Comparison of ENCODE assay signal across 10 cellular contexts in the genomic region with DNA sequence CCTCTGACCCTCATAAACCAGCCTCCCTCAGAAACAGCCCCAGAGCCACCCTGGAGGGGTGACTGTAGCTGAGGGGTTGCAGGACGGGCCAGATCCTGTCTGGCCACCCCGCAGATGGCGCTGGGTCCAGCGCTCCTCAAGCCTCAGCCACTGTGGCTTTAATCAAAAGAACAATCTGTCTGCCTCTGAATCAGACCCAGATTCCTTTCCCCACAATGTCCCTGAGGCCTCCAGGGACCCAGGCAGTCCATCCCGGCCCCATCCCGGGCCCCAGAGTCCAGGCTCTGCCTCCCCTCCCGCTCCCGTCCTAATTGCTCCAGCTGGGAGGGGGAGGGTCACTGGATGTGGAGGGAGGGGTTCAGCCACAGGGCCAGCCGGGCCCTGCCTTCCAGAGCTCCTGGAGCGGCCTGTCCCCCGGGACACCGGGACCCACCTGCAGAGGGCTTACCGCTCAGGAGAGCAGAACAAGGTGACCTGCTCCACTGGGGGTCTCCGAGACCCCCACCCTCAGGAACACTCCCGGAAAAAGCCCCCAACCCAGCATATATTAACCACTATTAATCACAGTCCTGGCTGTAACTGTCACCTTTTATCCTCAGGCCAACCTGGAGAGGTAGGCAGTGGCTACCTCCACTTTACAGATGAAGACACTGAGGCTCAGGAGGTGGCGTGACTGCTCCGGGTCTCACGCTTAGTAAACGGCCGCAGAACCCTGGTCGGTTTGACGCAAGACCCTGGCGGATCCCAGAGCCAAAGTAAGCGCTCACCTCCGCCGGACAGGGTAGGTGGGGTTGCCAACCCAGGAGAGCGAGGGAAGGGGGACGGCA. TPM values are rescaled to one million over a fixed set of nuclear protein-coding genes. Genes with fewer than 3 reads are reported as not detected.
DNase-seq lines count a peak whose midpoint lies in the region; ATAC-seq and TF ChIP-seq lines count a peak whose summit lies in the region.
"Had no signal": no experiment of that assay in that cellular context is flagged by ENCODE, and none has a peak within 500 bp of the region (broad histone marks: within the 10 kb centered on the region; RNA-seq: fewer than 3 reads in every experiment).

No MANE protein-coding gene starts in this region.

- ATAC-seq in activated CD8-positive, alpha-beta T cell treated with anti-CD3 and anti-CD28 coated beads, Interleukin-2, amount 10 ng/mL, durations not matched to agents 7 days and 5 days = no peak
- ATAC-seq in activated CD8-positive, alpha-beta T cell treated with anti-CD3 and anti-CD28 coated beads for 36 hours = no peak
- ATAC-seq in right lobe of liver (no peak), HG03097 (IDR thresholded peaks at IDR 0.05; ENCODE audit: low FRiP score, unreplicated experiment) (no peak)

- TF ChIP-seq POLR2A in breast epithelium (IDR thresholded peaks at IDR 0.05) (no peak), right lobe of liver (IDR thresholded peaks at IDR 0.05) (no peak)

- H3K4me1 ChIP-seq in breast epithelium (peaks cover 5 to 22% of the 10 kb centered on the region in 2 donors), right lobe of liver (peaks cover 0 to 6% (median 0%) of the 10 kb centered on the region in 4 donors), tibial artery (peaks cover 0 to 69% (median 48%) of the 10 kb centered on the region in 4 donors)

- POLR2A ChIA-PET in activated CD8-positive, alpha-beta T cell treated with anti-CD3 and anti-CD28 coated beads, Interleukin-2, amount 10 ng/mL, durations not matched to agents 7 days and 5 days (lab: Charles Lee) = no interaction called here
- POLR2A ChIA-PET in activated CD8-positive, alpha-beta T cell treated with anti-CD3 and anti-CD28 coated beads for 36 hours (lab: Charles Lee) = no interaction called here

- 33% methylated on average over 11 of the region's 28 CpGs for WGBS in right lobe of liver (ENCODE audit: insufficient coverage, low coverage, low lambda C conversion rate, missing lambda C conversion rate)

- CTCF ChIA-PET in activated CD8-positive, alpha-beta T cell treated with anti-CD3 and anti-CD28 coated beads, Interleukin-2, amount 10 ng/mL, durations not matched to agents 7 days and 5 days (lab: Charles Lee) = no interaction called here
- CTCF ChIA-PET in activated CD8-positive, alpha-beta T cell treated with anti-CD3 and anti-CD28 coated beads for 36 hours (lab: Charles Lee) = interaction anchor here (0.6 kb wide), 1 partner anchor 169 kb away, joined by 3 read pairs; no protein-coding TSS in a partner anchor

- intact Hi-C loops in activated CD8-positive, alpha-beta T cell treated with anti-CD3 and anti-CD28 coated beads for 36 hours (cut with micrococcal nuclease) = no loop called here
- intact Hi-C loops in breast epithelium (cut with DNase I; ENCODE audit: low total_unique reads) = no loop called here
- intact Hi-C loops in right lobe of liver (cut with DNase I) = no loop called here
- intact Hi-C loops in tibial artery (cut with DNase I; ENCODE audit: low total_unique reads) = no loop called here

- no peak for TF ChIP-seq CTCF in activated CD8-positive, alpha-beta T cell treated with anti-CD3 and anti-CD28 coated beads for 36 hours (IDR thresholded peaks at IDR 0.05)
- no peak for TF ChIP-seq CTCF in breast epithelium (IDR thresholded peaks at IDR 0.05)
- TF ChIP-seq CTCF in right lobe of liver (IDR thresholded peaks at IDR 0.05) = no peak
- TF ChIP-seq CTCF in tibial artery (IDR thresholded peaks at IDR 0.05) = no peak

- H3K4me3 ChIP-seq in breast epithelium (peak overlapping the region; percentile 58 to 96 (median 86)), right lobe of liver (peak overlapping the region in 2 of 3 donors; percentile 36 to 55), tibial artery (peak overlapping the region; percentile 79 to 90)

- DNase-seq in activated CD8-positive, alpha-beta T cell treated with anti-CD3 and anti-CD28 coated beads, Interleukin-2, amount 10 ng/mL, durations not matched to agents 7 days and 5 days = no peak
- DNase-seq in activated CD8-positive, alpha-beta T cell treated with anti-CD3 and anti-CD28 coated beads for 36 hours = no peak
- DNase-seq in breast epithelium (ENCODE audit: low spot score in 2 of 2) = no peak
- no peak for DNase-seq in right lobe of liver
- DNase-seq in tibial artery = peak in 1 of 2 donors; percentile 84
- DNase-seq in superior temporal gyrus (ENCODE audit: extremely low spot score) = no peak
- DNase-seq in 8988T = no peak
- DNase-seq: DND-41 had no signal

- H3K36me3 ChIP-seq in breast epithelium (no peaks in the 10 kb centered on the region), right lobe of liver (no peaks in the 10 kb centered on the region), tibial artery (no peaks in the 10 kb centered on the region)

- H3K27ac ChIP-seq in breast epithelium (peak overlapping the region; percentile 80 to 93), right lobe of liver (no peak overlapping the region), tibial artery (peak overlapping the region; percentile 95 to 97)

- H3K9me3 Mint-ChIP-seq in activated CD8-positive, alpha-beta T cell treated with anti-CD3 and anti-CD28 coated beads, Interleukin-2, amount 10 ng/mL, durations not matched to agents 7 days and 5 days (ENCODE audit: insufficient read depth) = no peaks in the 10 kb centered on the region
- no peaks in the 10 kb centered on the region for H3K9me3 Mint-ChIP-seq in activated CD8-positive, alpha-beta T cell treated with anti-CD3 and anti-CD28 coated beads for 36 hours
- H3K9me3 Mint-ChIP-seq: dendritic cell treated with granulocyte-macrophage colony-stimulating factor and Interleukin-4, amounts not matched to agents 40 ng/mL and 50 ng/mL, for 4 days had no signal

- no peaks in the 10 kb centered on the region for H3K27me3 ChIP-seq in breast epithelium
- no peaks in the 10 kb centered on the region for H3K27me3 ChIP-seq in right lobe of liver
- no peaks in the 10 kb centered on the region for H3K27me3 ChIP-seq in tibial artery

- H3K4me1 Mint-ChIP-seq in activated CD8-positive, alpha-beta T cell treated with anti-CD3 and anti-CD28 coated beads, Interleukin-2, amount 10 ng/mL, durations not matched to agents 7 days and 5 days (ENCODE audit: low read depth) = peaks cover 10% of the 10 kb centered on the region
- peaks cover 10% of the 10 kb centered on the region for H3K4me1 Mint-ChIP-seq in activated CD8-positive, alpha-beta T cell treated with anti-CD3 and anti-CD28 coated beads for 36 hours (ENCODE audit: low read depth)

- H3K36me3 Mint-ChIP-seq in activated CD8-positive, alpha-beta T cell treated with anti-CD3 and anti-CD28 coated beads, Interleukin-2, amount 10 ng/mL, durations not matched to agents 7 days and 5 days (ENCODE audit: low read depth) = no peaks in the 10 kb centered on the region
- no peaks in the 10 kb centered on the region for H3K36me3 Mint-ChIP-seq in activated CD8-positive, alpha-beta T cell treated with anti-CD3 and anti-CD28 coated beads for 36 hours (ENCODE audit: low read depth)

- peak overlapping the region; percentile 15 for H3K4me3 Mint-ChIP-seq in activated CD8-positive, alpha-beta T cell treated with anti-CD3 and anti-CD28 coated beads, Interleukin-2, amount 10 ng/mL, durations not matched to agents 7 days and 5 days
- H3K4me3 Mint-ChIP-seq in activated CD8-positive, alpha-beta T cell treated with anti-CD3 and anti-CD28 coated beads for 36 hours = no peak overlapping the region
- H3K4me3 Mint-ChIP-seq: dendritic cell treated with granulocyte-macrophage colony-stimulating factor and Interleukin-4, amounts not matched to agents 40 ng/mL and 50 ng/mL, for 4 days had no signal

- H3K9me3 ChIP-seq in breast epithelium (no peaks in the 10 kb centered on the region), right lobe of liver (no peaks in the 10 kb centered on the region), tibial artery (no peaks in the 10 kb centered on the region)

- H3K27me3 Mint-ChIP-seq in activated CD8-positive, alpha-beta T cell treated with anti-CD3 and anti-CD28 coated beads, Interleukin-2, amount 10 ng/mL, durations not matched to agents 7 days and 5 days (ENCODE audit: low read depth) = peaks cover 41% of the 10 kb centered on the region
- H3K27me3 Mint-ChIP-seq in activated CD8-positive, alpha-beta T cell treated with anti-CD3 and anti-CD28 coated beads for 36 hours = peaks cover 46% of the 10 kb centered on the region

- H3K27ac Mint-ChIP-seq in activated CD8-positive, alpha-beta T cell treated with anti-CD3 and anti-CD28 coated beads, Interleukin-2, amount 10 ng/mL, durations not matched to agents 7 days and 5 days = no peak overlapping the region
- H3K27ac Mint-ChIP-seq in activated CD8-positive, alpha-beta T cell treated with anti-CD3 and anti-CD28 coated beads for 36 hours = no peak overlapping the region
- H3K27ac Mint-ChIP-seq: dendritic cell treated with granulocyte-macrophage colony-stimulating factor and Interleukin-4, amounts not matched to agents 40 ng/mL and 50 ng/mL, for 4 days had no signal

RNA-seq across cellular contexts. Expression of a gene that starts 0.8 kb away (rescaled TPM):
- not detected for total RNA-seq in activated CD8-positive, alpha-beta T cell treated with anti-CD3 and anti-CD28 coated beads, Interleukin-2, amount 10 ng/mL, durations not matched to agents 7 days and 5 days
- total RNA-seq in activated CD8-positive, alpha-beta T cell treated with anti-CD3 and anti-CD28 coated beads for 36 hours = not detected
- total RNA-seq in breast epithelium (10 to 100 TPM; 17.4 to 73.4 (median 42.6) TPM), right lobe of liver (10 to 100 TPM in 1 of 6 experiments, 1 to 10 TPM in 5; 4.0 to 13.1 (median 6.0) TPM)

RNA-seq across cellular contexts. Expression of a gene that starts 15.5 kb away (rescaled TPM):
- not detected for total RNA-seq in activated CD8-positive, alpha-beta T cell treated with anti-CD3 and anti-CD28 coated beads, Interleukin-2, amount 10 ng/mL, durations not matched to agents 7 days and 5 days
- total RNA-seq in activated CD8-positive, alpha-beta T cell treated with anti-CD3 and anti-CD28 coated beads for 36 hours = not detected
- total RNA-seq in breast epithelium (not detected), right lobe of liver (10 to 100 TPM; 15.8 to 33.5 (median 19.1) TPM)

RNA-seq across cellular contexts. Expression of a gene that starts 21.7 kb away (rescaled TPM):
- total RNA-seq in activated CD8-positive, alpha-beta T cell treated with anti-CD3 and anti-CD28 coated beads, Interleukin-2, amount 10 ng/mL, durations not matched to agents 7 days and 5 days = 1 to 10 TPM; 1.6 TPM
- total RNA-seq in activated CD8-positive, alpha-beta T cell treated with anti-CD3 and anti-CD28 coated beads for 36 hours = under 1 TPM; 0.56 to 0.81 TPM
- total RNA-seq in breast epithelium = 1 to 10 TPM; 1.0 to 1.8 (median 1.3) TPM
- 10 to 100 TPM in 1 of 6 experiments, 1 to 10 TPM in 4, under 1 TPM in 1; 0.69 to 11.6 (median 3.2) TPM for total RNA-seq in right lobe of liver

RNA-seq across cellular contexts. Expression of a gene that starts 49.7 kb away (rescaled TPM):
- total RNA-seq in activated CD8-positive, alpha-beta T cell treated with anti-CD3 and anti-CD28 coated beads, Interleukin-2, amount 10 ng/mL, durations not matched to agents 7 days and 5 days = 1 to 10 TPM; 2.4 to 2.8 TPM
- total RNA-seq in activated CD8-positive, alpha-beta T cell treated with anti-CD3 and anti-CD28 coated beads for 36 hours = 1 to 10 TPM; 2.5 to 2.8 TPM
- total RNA-seq in breast epithelium (1 to 10 TPM in 2 of 3 donors, under 1 TPM in 1; 0.66 to 1.4 (median 1.2) TPM), right lobe of liver (1 to 10 TPM in 2 of 6 experiments, under 1 TPM in 4; 0.42 to 1.1 (median 0.51) TPM)

Comparison
In these comparisons a context has a peak if more than half of its experiments do, and no peak if none do; other contexts are left out.
1. H3K27ac ChIP-seq: peak in breast epithelium (2 of 2) and tibial artery (2 of 2); none in right lobe of liver (0 of 3).
2. RNA of a gene that starts 0.8 kb away (total RNA-seq): 17.4 to 73.4 TPM in breast epithelium and 4.0 to 13.1 TPM in right lobe of liver; not detected in activated CD8-positive, alpha-beta T cell treated with anti-CD3 and anti-CD28 coated beads, Interleukin-2, amount 10 ng/mL, durations not matched to agents 7 days and 5 days and not detected in activated CD8-positive, alpha-beta T cell treated with anti-CD3 and anti-CD28 coated beads for 36 hours; every median in the first group is over 4 times any median in the second.
3. RNA of a gene that starts 15.5 kb away (total RNA-seq): 15.8 to 33.5 TPM in right lobe of liver; not detected in activated CD8-positive, alpha-beta T cell treated with anti-CD3 and anti-CD28 coated beads, Interleukin-2, amount 10 ng/mL, durations not matched to agents 7 days and 5 days, not detected in activated CD8-positive, alpha-beta T cell treated with anti-CD3 and anti-CD28 coated beads for 36 hours and not detected in breast epithelium; every median in the first group is over 10 times any median in the second.
4. Peak in every context shown above with its lines, with median percentiles within 50 percentile points of each other: H3K4me3 ChIP-seq.